Comparison of ENCODE assay signal across 9 cellular contexts in the genomic region with DNA sequence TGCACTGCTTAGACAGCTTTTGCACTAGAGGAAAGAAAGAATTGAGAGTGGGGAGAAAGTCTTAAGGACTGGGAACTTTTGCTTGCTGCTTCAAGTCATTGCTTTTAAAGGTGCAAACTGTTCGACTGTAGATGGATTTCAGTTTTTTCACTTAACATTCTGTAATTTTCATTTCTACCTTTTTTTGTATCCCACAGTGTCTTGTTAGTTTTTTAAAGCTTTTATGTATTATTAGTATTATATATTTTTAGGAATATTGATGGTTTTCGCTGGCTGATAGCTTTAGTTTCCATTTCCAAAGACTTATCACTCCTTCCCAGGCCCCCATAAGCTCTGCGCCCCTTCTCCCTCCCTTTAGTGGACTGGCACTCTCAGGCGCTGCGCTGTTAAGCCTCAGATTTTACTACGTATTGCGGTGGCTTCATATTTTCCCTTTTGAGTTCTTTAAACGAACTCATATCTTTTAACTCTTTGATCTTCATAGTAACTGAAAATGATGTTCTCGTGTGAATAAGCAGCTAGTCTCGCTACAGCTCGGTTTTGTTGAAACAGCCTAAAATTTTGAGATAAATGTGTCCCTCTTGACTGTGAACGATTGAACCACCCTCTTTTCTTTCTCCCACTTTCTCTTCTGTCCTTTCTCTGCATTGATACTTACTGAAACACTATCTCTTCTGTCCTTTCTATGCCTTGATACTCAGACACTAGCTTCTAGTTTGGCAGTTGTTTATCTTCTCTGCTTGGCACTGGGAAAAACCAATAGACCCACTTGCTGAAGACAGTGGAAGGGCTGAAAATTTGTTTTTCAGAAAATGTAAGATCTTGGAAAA. TPM values are rescaled to one million over a fixed set of nuclear protein-coding genes. Genes with fewer than 3 reads are reported as not detected.
DNase-seq lines count a peak whose midpoint lies in the region; ATAC-seq and TF ChIP-seq lines count a peak whose summit lies in the region.
"Had no signal": no experiment of that assay in that cellular context is flagged by ENCODE, and none has a peak within 500 bp of the region (broad histone marks: within the 10 kb centered on the region; RNA-seq: fewer than 3 reads in every experiment).

No MANE protein-coding gene starts in this region.

- no peaks in the 10 kb centered on the region for H3K36me3 ChIP-seq in gastrocnemius medialis

- H3K4me1 Mint-ChIP-seq in T-helper 17 cell: no peaks in the 10 kb centered on the region
- H3K4me1 Mint-ChIP-seq: activated naive CD8-positive, alpha-beta T cell treated with anti-CD3 and anti-CD28 coated beads for 36 hours had no signal

- no peak overlapping the region for H3K4me3 Mint-ChIP-seq in T-helper 17 cell
- H3K4me3 Mint-ChIP-seq: activated naive CD8-positive, alpha-beta T cell treated with anti-CD3 and anti-CD28 coated beads for 36 hours had no signal

- intact Hi-C loops in gastrocnemius medialis (cut with DNase I; ENCODE audit: low total_unique reads): loop anchor here (5.0 kb wide), 1 partner anchor 1780 kb away; a partner anchor contains a TSS

- H3K36me3 Mint-ChIP-seq in T-helper 17 cell (ENCODE audit: low read depth): no peaks in the 10 kb centered on the region
- H3K36me3 Mint-ChIP-seq: activated naive CD8-positive, alpha-beta T cell treated with anti-CD3 and anti-CD28 coated beads for 36 hours had no signal

- DNase-seq in T-helper 17 cell: no peak
- no peak for DNase-seq in foreskin keratinocyte
- DNase-seq in gastrocnemius medialis: no peak
- no peak for DNase-seq in amniotic stem cell (lab: John Stamatoyannopoulos, UW)
- DNase-seq in activated effector memory CD4-positive, alpha-beta T cell treated with Interleukin-2 at 50 U/mL for 16 hours: no peak
- DNase-seq in cortex of kidney (lab: John Stamatoyannopoulos, UW): no peak

- H3K27ac ChIP-seq in foreskin keratinocyte (peak overlapping the region; percentile 49), gastrocnemius medialis (peak overlapping the region; percentile 70 to 78 (median 76))

- H3K9me3 ChIP-seq in T-helper 17 cell (ENCODE audit: control insufficient read depth, low read length, poor library complexity, severe bottlenecking) (no peaks in the 10 kb centered on the region), gastrocnemius medialis (no peaks in the 10 kb centered on the region)

- H3K27me3 ChIP-seq in foreskin keratinocyte: no peaks in the 10 kb centered on the region
- H3K27me3 ChIP-seq in gastrocnemius medialis: peaks cover 0 to 12% (median 0%) of the 10 kb centered on the region in 3 donors

- no peaks in the 10 kb centered on the region for H3K27me3 Mint-ChIP-seq in T-helper 17 cell

- peaks cover 12% of the 10 kb centered on the region for H3K4me1 ChIP-seq in foreskin keratinocyte
- peaks cover 8 to 12% of the 10 kb centered on the region in 2 donors for H3K4me1 ChIP-seq in gastrocnemius medialis

- H3K27ac Mint-ChIP-seq in T-helper 17 cell: no peak overlapping the region
- H3K27ac Mint-ChIP-seq: activated naive CD8-positive, alpha-beta T cell treated with anti-CD3 and anti-CD28 coated beads for 36 hours had no signal

- in situ Hi-C loops in gastrocnemius medialis (cut with MboI; ENCODE audit: low sequenced_read_pairs in 4 of 4): no loop called here

- H3K4me3 ChIP-seq in GM08714 (ENCODE audit: low read length) (peak overlapping the region; percentile 37; the same call in 1 of the 2 replicates), gastrocnemius medialis (peak overlapping the region; percentile 70 to 76 (median 74))

- no peak for TF ChIP-seq POLR2A in gastrocnemius medialis (IDR thresholded peaks at IDR 0.05)

- TF ChIP-seq CTCF in foreskin keratinocyte (conservative IDR thresholded peaks at IDR 0.05) (no peak), gastrocnemius medialis (IDR thresholded peaks at IDR 0.05 in 4 of 5, conservative IDR thresholded peaks at IDR 0.05 in 1 of 5) (no peak)

- ATAC-seq in T-helper 17 cell (peak; percentile 14), foreskin keratinocyte (no peak), gastrocnemius medialis (peak in 1 of 2 donors; percentile 15), HG03354 (IDR thresholded peaks at IDR 0.05; ENCODE audit: poor library complexity, severe bottlenecking, unreplicated experiment) (no peak)

RNA-seq across cellular contexts. Expression of a gene that starts 2.5 kb away (rescaled TPM):
- total RNA-seq in T-helper 17 cell (under 1 TPM in 1 of 2 donors, not detected in 1; 0.55 TPM), foreskin keratinocyte (6.5 TPM in 2 replicates), gastrocnemius medialis (1 to 10 TPM in 2 of 4 donors, under 1 TPM in 2; 0.41 to 2.0 (median 0.83) TPM)
- polyA plus RNA-seq in foreskin keratinocyte: 1.5 TPM in 2 replicates
